Comparison of ENCODE assay signal across 23 cellular contexts in genomic region chr19:5820785-5821184, GRCh38. TPM values are rescaled to one million over a fixed set of nuclear protein-coding genes. Genes with fewer than 3 reads are reported as not detected.
DNase-seq lines count a peak whose midpoint lies in the region; ATAC-seq and TF ChIP-seq lines count a peak whose summit lies in the region.
"Had no signal": no experiment of that assay in that cellular context is flagged by ENCODE, and none has a peak within 500 bp of the region (broad histone marks: within the 10 kb centered on the region; RNA-seq: fewer than 3 reads in every experiment).

No MANE protein-coding gene starts in this region.

- H3K27ac Mint-ChIP-seq in activated naive CD4-positive, alpha-beta T cell treated with anti-CD3 and anti-CD28 coated beads, Interleukin-2, amount 10 ng/mL, durations not matched to agents 7 days and 5 days = peak overlapping the region; percentile 29
- no peak overlapping the region for H3K27ac Mint-ChIP-seq in activated naive CD4-positive, alpha-beta T cell treated with anti-CD3 and anti-CD28 coated beads for 36 hours
- H3K27ac Mint-ChIP-seq in osteocyte (ENCODE audit: unreplicated experiment) = no peak overlapping the region
- H3K27ac Mint-ChIP-seq: CD4-positive, alpha-beta T cell had no signal

- H3K4me3 Mint-ChIP-seq in activated naive CD4-positive, alpha-beta T cell treated with anti-CD3 and anti-CD28 coated beads, Interleukin-2, amount 10 ng/mL, durations not matched to agents 7 days and 5 days = no peak overlapping the region
- no peak overlapping the region for H3K4me3 Mint-ChIP-seq in activated naive CD4-positive, alpha-beta T cell treated with anti-CD3 and anti-CD28 coated beads for 36 hours
- no peak overlapping the region for H3K4me3 Mint-ChIP-seq in osteocyte (ENCODE audit: unreplicated experiment)
- H3K4me3 Mint-ChIP-seq: CD4-positive, alpha-beta T cell had no signal

- H2AFZ ChIP-seq in IMR-90 (replicated peaks; ENCODE audit: low read length, poor library complexity) = peak overlapping the region; percentile 11

- H3K4me3 ChIP-seq in IMR-90 (ENCODE audit: insufficient read depth, low read depth, low read length) = no peak overlapping the region
- H3K4me3 ChIP-seq: BLaER1 treated with 17β-estradiol and CSF1 and Interleukin-3, amounts not matched to agents 10 nM and 100 nM; SK-N-MC had no signal

- H3K36me3 ChIP-seq in IMR-90 (ENCODE audit: control insufficient read depth, insufficient read depth, low read length) = no peaks in the 10 kb centered on the region
- H3K36me3 ChIP-seq: BLaER1 treated with 17β-estradiol and CSF1 and Interleukin-3, amounts not matched to agents 10 nM and 100 nM had no signal

- no peak overlapping the region for H2BK120ac ChIP-seq in IMR-90 (ENCODE audit: low read depth, low read length)

- H3K4me1 ChIP-seq in IMR-90 (ENCODE audit: control insufficient read depth, insufficient read depth, low read length) = peaks cover 5% of the 10 kb centered on the region

- H3K14ac ChIP-seq in IMR-90 (replicated peaks; ENCODE audit: low read depth, low read length) = no peak overlapping the region

- no peak overlapping the region for H2BK20ac ChIP-seq in IMR-90 (ENCODE audit: low read depth, low read length)

- in situ Hi-C loops in IMR-90 (cut with MboI; ENCODE audit: low sequenced_read_pairs) = no loop called here

- dilution Hi-C loops in IMR-90 (cut with HindIII; ENCODE audit: low sequenced_read_pairs, unreplicated experiment) = no loop called here

- no peak overlapping the region for H3K4me2 ChIP-seq in IMR-90 (ENCODE audit: low read depth, low read length)
- H3K4me2 ChIP-seq: BLaER1 treated with 17β-estradiol and CSF1 and Interleukin-3, amounts not matched to agents 10 nM and 100 nM had no signal

- no peaks in the 10 kb centered on the region for H3K9me1 ChIP-seq in IMR-90 (ENCODE audit: insufficient read depth, low read length)

- no peak overlapping the region for H4K8ac ChIP-seq in IMR-90 (ENCODE audit: low read depth in 2 of 2, low read length in 2 of 2)

- 44% methylated on average over 6 of the region's 6 CpGs; no CpG with 5 or more reads in 1 of the 2 experiments for WGBS in IMR-90 (ENCODE audit: extremely low coverage in 2 of 2, insufficient read length in 1 of 2), 2 experiments

- TF ChIP-seq CTCF in IMR-90 (conservative IDR thresholded peaks at IDR 0.05; ENCODE audit: low read depth, low read length) (no peak), osteocyte (IDR thresholded peaks at IDR 0.05) (no peak)

- H3K18ac ChIP-seq in IMR-90 (ENCODE audit: low read depth, low read length) = no peak overlapping the region

- no peak overlapping the region for H2BK15ac ChIP-seq in IMR-90 (ENCODE audit: low read depth, low read length)

- no peak for DNase-seq in activated naive CD4-positive, alpha-beta T cell treated with anti-CD3 and anti-CD28 coated beads, Interleukin-2, amount 10 ng/mL, durations not matched to agents 7 days and 5 days
- DNase-seq in activated naive CD4-positive, alpha-beta T cell treated with anti-CD3 and anti-CD28 coated beads for 36 hours = no peak
- DNase-seq in IMR-90 (no peak), osteocyte (ENCODE audit: extremely low spot score, unreplicated experiment) (no peak), NCI-H2196 treated with DMSO at 0.1 percent for 48 hours (lab: John Stamatoyannopoulos, UW; ENCODE audit: unreplicated experiment) (no peak)
- DNase-seq: CD4-positive, alpha-beta T cell; Kasumi-1; NCI-H1092 treated with DMSO at 0.1 percent for 48 hours; NCI-H1436; NCI-H187; NCI-H2081 treated with DMSO at 0.1 percent for 48 hours; NCI-H2171; NCI-H524; NCI-H774; SIG-M5 had no signal

- ATAC-seq in IMR-90 (ENCODE audit: low read depth) (no peak), esophagus mucosa (peak; percentile 10)
- ATAC-seq: HCT116 had no signal

- TF ChIP-seq RAD21 in IMR-90 (IDR thresholded peaks at IDR 0.05; ENCODE audit: low read length) = no peak

- CTCF ChIA-PET in activated naive CD4-positive, alpha-beta T cell treated with anti-CD3 and anti-CD28 coated beads, Interleukin-2, amount 10 ng/mL, durations not matched to agents 7 days and 5 days (lab: Charles Lee) = interaction anchor here (1.4 kb wide), 1 partner anchor 17 kb away, joined by 5 read pairs; no protein-coding TSS in a partner anchor
- CTCF ChIA-PET in activated naive CD4-positive, alpha-beta T cell treated with anti-CD3 and anti-CD28 coated beads for 36 hours (lab: Charles Lee) = interaction anchor here (1.0 kb wide), 1 partner anchor 14 kb away, joined by 3 read pairs; no protein-coding TSS in a partner anchor
- CTCF ChIA-PET in IMR-90 (lab: Yijun Ruan, JAX) = interaction anchor here (0.6 kb wide), 1 partner anchor 20 kb away, joined by 3 read pairs; no protein-coding TSS in a partner anchor

- no peak overlapping the region for H3K56ac ChIP-seq in IMR-90 (ENCODE audit: extremely low read depth, insufficient read depth, low read length)

- POLR2A ChIA-PET in IMR-90 (lab: Charles Lee; ENCODE audit: unreplicated experiment) = no interaction called here

- no peak overlapping the region for H3K27ac ChIP-seq in IMR-90 (ENCODE audit: insufficient read depth, low read length)
- H3K27ac ChIP-seq: BLaER1 treated with 17β-estradiol and CSF1 and Interleukin-3, amounts not matched to agents 10 nM and 100 nM; HL-60; SK-N-MC had no signal

- H4K5ac ChIP-seq in IMR-90 (ENCODE audit: low read depth, low read length) = no peak overlapping the region

- H3K4ac ChIP-seq in IMR-90 (ENCODE audit: low read depth, low read length) = no peak overlapping the region

- no peak overlapping the region for H3K23ac ChIP-seq in IMR-90 (ENCODE audit: low read depth, low read length)

- H3K79me1 ChIP-seq in IMR-90 (ENCODE audit: low read depth in 1 of 2, low read length in 2 of 2) = no peaks in the 10 kb centered on the region

- H2AK5ac ChIP-seq in IMR-90 (ENCODE audit: low read depth, low read length) = no peak overlapping the region

- H3K9me3 ChIP-seq in IMR-90 (ENCODE audit: control insufficient read depth, insufficient read depth, low read length) = no peaks in the 10 kb centered on the region
- H3K9me3 ChIP-seq: BLaER1 treated with 17β-estradiol and CSF1 and Interleukin-3, amounts not matched to agents 10 nM and 100 nM had no signal

- no peak overlapping the region for H2AK9ac ChIP-seq in IMR-90 (replicated peaks; ENCODE audit: low read depth, low read length, poor library complexity)

- H4K91ac ChIP-seq in IMR-90 (ENCODE audit: insufficient read depth, low read depth, low read length) = no peak overlapping the region

- TF ChIP-seq POLR2A in IMR-90 (IDR thresholded peaks at IDR 0.05; ENCODE audit: low read depth, low read length) = no peak

- H2BK5ac ChIP-seq in IMR-90 (ENCODE audit: low read depth, low read length, poor library complexity, severe bottlenecking) = no peak overlapping the region

- no peaks in the 10 kb centered on the region for H3K4me1 Mint-ChIP-seq in activated naive CD4-positive, alpha-beta T cell treated with anti-CD3 and anti-CD28 coated beads, Interleukin-2, amount 10 ng/mL, durations not matched to agents 7 days and 5 days
- H3K4me1 Mint-ChIP-seq in activated naive CD4-positive, alpha-beta T cell treated with anti-CD3 and anti-CD28 coated beads for 36 hours (ENCODE audit: low read depth) = no peaks in the 10 kb centered on the region
- H3K4me1 Mint-ChIP-seq in osteocyte (ENCODE audit: unreplicated experiment) = no peaks in the 10 kb centered on the region

- peaks cover 7% of the 10 kb centered on the region; the same call in 1 of the 2 replicates for H3K27me3 ChIP-seq in IMR-90 (ENCODE audit: control insufficient read depth, insufficient read depth, low read length)
- H3K27me3 ChIP-seq: BLaER1 treated with 17β-estradiol and CSF1 and Interleukin-3, amounts not matched to agents 10 nM and 100 nM had no signal

- H3K9me3 Mint-ChIP-seq in activated naive CD4-positive, alpha-beta T cell treated with anti-CD3 and anti-CD28 coated beads, Interleukin-2, amount 10 ng/mL, durations not matched to agents 7 days and 5 days = no peaks in the 10 kb centered on the region
- no peaks in the 10 kb centered on the region for H3K9me3 Mint-ChIP-seq in activated naive CD4-positive, alpha-beta T cell treated with anti-CD3 and anti-CD28 coated beads for 36 hours
- no peaks in the 10 kb centered on the region for H3K9me3 Mint-ChIP-seq in osteocyte (ENCODE audit: unreplicated experiment)
- H3K9me3 Mint-ChIP-seq: CD4-positive, alpha-beta T cell had no signal

- intact Hi-C loops in activated naive CD4-positive, alpha-beta T cell treated with anti-CD3 and anti-CD28 coated beads for 36 hours (cut with micrococcal nuclease) = no loop called here
- intact Hi-C loops in IMR-90 (cut with micrococcal nuclease) = no loop called here

- no peak overlapping the region for H3K9ac ChIP-seq in IMR-90 (ENCODE audit: low read depth, low read length)
- H3K9ac ChIP-seq: BLaER1 treated with 17β-estradiol and CSF1 and Interleukin-3, amounts not matched to agents 10 nM and 100 nM had no signal

- H3K36me3 Mint-ChIP-seq in activated naive CD4-positive, alpha-beta T cell treated with anti-CD3 and anti-CD28 coated beads, Interleukin-2, amount 10 ng/mL, durations not matched to agents 7 days and 5 days = no peaks in the 10 kb centered on the region
- no peaks in the 10 kb centered on the region for H3K36me3 Mint-ChIP-seq in activated naive CD4-positive, alpha-beta T cell treated with anti-CD3 and anti-CD28 coated beads for 36 hours (ENCODE audit: low read depth)
- no peaks in the 10 kb centered on the region for H3K36me3 Mint-ChIP-seq in osteocyte (ENCODE audit: unreplicated experiment)

- H4K20me1 ChIP-seq in IMR-90 (ENCODE audit: insufficient read depth, low read length) = no peaks in the 10 kb centered on the region; the same call in 1 of the 2 replicates
- H4K20me1 ChIP-seq: BLaER1 treated with 17β-estradiol and CSF1 and Interleukin-3, amounts not matched to agents 10 nM and 100 nM had no signal

- H3K27me3 Mint-ChIP-seq in activated naive CD4-positive, alpha-beta T cell treated with anti-CD3 and anti-CD28 coated beads, Interleukin-2, amount 10 ng/mL, durations not matched to agents 7 days and 5 days = peaks cover 24% of the 10 kb centered on the region
- H3K27me3 Mint-ChIP-seq in activated naive CD4-positive, alpha-beta T cell treated with anti-CD3 and anti-CD28 coated beads for 36 hours (ENCODE audit: low read depth) = no peaks in the 10 kb centered on the region
- peaks cover 18% of the 10 kb centered on the region for H3K27me3 Mint-ChIP-seq in osteocyte (ENCODE audit: unreplicated experiment)
- H3K27me3 Mint-ChIP-seq: CD4-positive, alpha-beta T cell had no signal

- BruUV-seq in IMR-90 (replicated peaks; lab: Mats Ljungman, UMichigan) = no TSS peak

RNA-seq across cellular contexts. Expression of gene NRTN, which starts 15.9 kb away (rescaled TPM):
- under 1 TPM; 0.38 to 0.42 TPM for total RNA-seq in activated naive CD4-positive, alpha-beta T cell treated with anti-CD3 and anti-CD28 coated beads for 36 hours
- total RNA-seq in IMR-90 (2012; rRNA removed) (0.18 TPM in 1 of 2 replicates, not detected in the other), esophagus mucosa (2.7 TPM), osteocyte (0.40 TPM in 1 of 2 replicates, not detected in the other)
- 0.17 and 0.37 TPM in 2 replicates for polyA plus RNA-seq in IMR-90 (2012; rRNA removed)
- polyA plus RNA-seq in IMR-90 (2012; cell fraction: cytosol; rRNA removed) = 0.51 and 0.63 TPM in 2 replicates
- polyA plus RNA-seq in IMR-90 (2012; cell fraction: nucleus; rRNA removed; ENCODE audit: low replicate concordance) = 0.11 and 0.35 TPM in 2 replicates

RNA-seq across cellular contexts. Expression of gene FUT6, which starts 18.7 kb away (rescaled TPM):
- not detected for total RNA-seq in activated naive CD4-positive, alpha-beta T cell treated with anti-CD3 and anti-CD28 coated beads for 36 hours
- total RNA-seq in IMR-90 (2012; rRNA removed) = not detected in 2 replicates
- polyA plus RNA-seq in IMR-90 (2012; rRNA removed) = not detected in 2 replicates
- not detected in 2 replicates for polyA plus RNA-seq in IMR-90 (2012; cell fraction: cytosol; rRNA removed)
- polyA plus RNA-seq in IMR-90 (2012; cell fraction: nucleus; rRNA removed; ENCODE audit: low replicate concordance) = not detected in 2 replicates
- 56.9 TPM for total RNA-seq in esophagus mucosa
- not detected in 2 replicates for total RNA-seq in osteocyte
- total RNA-seq: H4, M059J had no signal
- polyA plus RNA-seq: AG04450 had no signal

RNA-seq across cellular contexts. Expression of gene DUS3L, which starts 29.8 kb away (rescaled TPM):
- 10 to 100 TPM; 43.1 to 45.2 TPM for total RNA-seq in activated naive CD4-positive, alpha-beta T cell treated with anti-CD3 and anti-CD28 coated beads for 36 hours
- total RNA-seq in IMR-90 (2012; rRNA removed) (12.4 and 14.2 TPM in 2 replicates), esophagus mucosa (24.2 TPM), osteocyte (29.0 and 30.9 TPM in 2 replicates)
- polyA plus RNA-seq in IMR-90 (2012; rRNA removed) = 21.3 and 25.6 TPM in 2 replicates
- polyA plus RNA-seq in IMR-90 (2012; cell fraction: cytosol; rRNA removed) = 18.7 and 45.2 TPM in 2 replicates
- 102 and 228 TPM in 2 replicates for polyA plus RNA-seq in IMR-90 (2012; cell fraction: nucleus; rRNA removed; ENCODE audit: low replicate concordance)

RNA-seq across cellular contexts. Expression of gene FUT3, which starts 30.5 kb away (rescaled TPM):
- total RNA-seq in activated naive CD4-positive, alpha-beta T cell treated with anti-CD3 and anti-CD28 coated beads for 36 hours = not detected
- total RNA-seq in IMR-90 (2012; rRNA removed) (not detected in 2 replicates), esophagus mucosa (104 TPM), osteocyte (not detected in 2 replicates)
- polyA plus RNA-seq in IMR-90 (2012; rRNA removed) = not detected in 2 replicates
- polyA plus RNA-seq in IMR-90 (2012; cell fraction: cytosol; rRNA removed) = not detected in 2 replicates
- not detected in 2 replicates for polyA plus RNA-seq in IMR-90 (2012; cell fraction: nucleus; rRNA removed; ENCODE audit: low replicate concordance)
- total RNA-seq: H4, M059J had no signal
- polyA plus RNA-seq: AG04450 had no signal

RNA-seq across cellular contexts. Expression of gene PRR22, which starts 36.2 kb away (rescaled TPM):
- 1 to 10 TPM; 1.1 to 1.5 TPM for total RNA-seq in activated naive CD4-positive, alpha-beta T cell treated with anti-CD3 and anti-CD28 coated beads for 36 hours
- total RNA-seq in IMR-90 (2012; rRNA removed) = 0.28 TPM in 1 of 2 replicates, not detected in the other
- 0.92 and 1.6 TPM in 2 replicates for polyA plus RNA-seq in IMR-90 (2012; rRNA removed)
- polyA plus RNA-seq in IMR-90 (2012; cell fraction: cytosol; rRNA removed) = 0.21 and 0.41 TPM in 2 replicates
- polyA plus RNA-seq in IMR-90 (2012; cell fraction: nucleus; rRNA removed; ENCODE audit: low replicate concordance) = 4.7 and 15.1 TPM in 2 replicates
- total RNA-seq in esophagus mucosa = 1.8 TPM
- 2.0 and 3.1 TPM in 2 replicates for total RNA-seq in osteocyte

Comparison
In these comparisons a context has a peak if more than half of its experiments do, and no peak if none do; other contexts are left out.
1. RNA of gene FUT6, which starts 18.7 kb away (total RNA-seq): 56.9 TPM in esophagus mucosa (single experiment); not detected in activated naive CD4-positive, alpha-beta T cell treated with anti-CD3 and anti-CD28 coated beads for 36 hours, not detected in IMR-90 and not detected in osteocyte; every median in the first group is over 10 times any median in the second.